8 cellular contexts compared by ENCODE assay signal in the genomic region with DNA sequence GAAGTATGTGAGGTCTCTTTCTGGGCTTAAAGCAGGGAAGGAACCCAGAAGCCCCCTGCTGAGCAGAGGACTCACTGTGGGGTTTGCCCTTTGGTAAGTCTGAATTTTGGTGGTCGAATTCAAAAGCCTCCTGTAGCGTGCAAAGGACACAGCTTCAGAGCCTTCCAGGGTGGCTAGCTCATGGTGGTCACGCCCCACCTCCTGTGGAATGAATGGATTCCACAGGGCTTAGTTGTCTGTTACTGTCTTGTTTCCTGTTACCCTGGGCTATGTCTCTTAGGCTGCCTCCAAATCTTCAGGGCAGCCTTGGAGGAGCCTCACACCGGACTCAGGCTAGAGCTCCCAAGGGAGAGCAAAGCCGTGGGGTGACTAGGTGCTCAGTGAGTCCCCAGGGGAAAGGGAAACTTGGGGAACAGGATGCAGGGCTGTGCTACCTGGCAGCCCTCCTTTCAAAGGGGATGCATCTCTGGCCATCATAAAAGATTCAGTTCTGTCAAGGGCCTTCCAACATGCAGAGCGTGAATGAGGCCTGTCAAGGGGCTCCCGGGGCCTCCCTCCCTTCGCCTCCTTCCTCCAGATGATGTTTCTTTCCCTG.
DNase-seq lines count a peak whose midpoint lies in the region; ATAC-seq and TF ChIP-seq lines count a peak whose summit lies in the region.

No MANE protein-coding gene starts in this region.

- POLR2A ChIA-PET in HCT116 (lab: Charles Lee) (interaction anchor here (0.8 kb wide), 1 partner anchor 275 kb away, joined by 3 read pairs; no protein-coding TSS in a partner anchor), SK-N-SH (lab: Yijun Ruan, JAX) (no interaction called here)

- H3K79me2 ChIP-seq in HCT116 (ENCODE audit: insufficient read depth, low read length) (no peaks in the 10 kb centered on the region), SK-N-SH (ENCODE audit: insufficient read depth) (no peaks in the 10 kb centered on the region)

- H3K4me2 ChIP-seq in HCT116 (ENCODE audit: low read length), result peak overlapping the region; percentile 67
- H3K4me2 ChIP-seq in SK-N-SH, result peak overlapping the region; percentile 39

- H3K9me2 ChIP-seq in HCT116 (ENCODE audit: insufficient read depth), result no peaks in the 10 kb centered on the region
- H3K9me2 ChIP-seq in SK-N-SH, result no peaks in the 10 kb centered on the region

- H2AFZ ChIP-seq in HCT116 (ENCODE audit: low read depth, low read length, poor library complexity, severe bottlenecking), result peak overlapping the region; percentile 94
- H2AFZ ChIP-seq in SK-N-SH (ENCODE audit: low read depth), result no peak overlapping the region; the same call in 1 of the 2 replicates

- in situ Hi-C loops in gastrocnemius medialis (cut with MboI; ENCODE audit: low sequenced_read_pairs in 4 of 4), result loop anchor here (5.0 to 25.0 kb wide), 3 partner anchors 278 to 1847 kb away; no protein-coding TSS in a partner anchor

- H3K9me3 ChIP-seq in HCT116 (ENCODE audit: control insufficient read depth in 1 of 2, insufficient read depth in 1 of 2, low read depth in 1 of 2, low read length in 2 of 2) (no peaks in the 10 kb centered on the region), SK-N-SH (no peaks in the 10 kb centered on the region), gastrocnemius medialis (no peaks in the 10 kb centered on the region)

- ATAC-seq in HCT116, result peak; percentile 49
- ATAC-seq in GM18861 (IDR thresholded peaks at IDR 0.05; ENCODE audit: unreplicated experiment), result no peak
- no peak for ATAC-seq in gastrocnemius medialis

- RAD21 ChIA-PET in HCT116 (lab: Charles Lee; ENCODE audit: low non-redundant PET in 1 of 2, low total read pairs in 2 of 2, uncharacterized antibody in 2 of 2, unreplicated experiment in 2 of 2), result interaction anchor here (0.7 to 1.5 kb wide), 6 partner anchors 9 to 276 kb away, joined by 3 to 9 read pairs (median 4); no protein-coding TSS in a partner anchor

- no peak for TF ChIP-seq POLR2A in HCT116 (IDR thresholded peaks at IDR 0.05; ENCODE audit: borderline replicate concordance, extremely low read depth, insufficient read depth, insufficient read length)
- TF ChIP-seq POLR2A in gastrocnemius medialis (IDR thresholded peaks at IDR 0.05), result no peak

- BruUV-seq in HCT116 (replicated peaks; lab: Mats Ljungman, UMichigan), result no TSS peak

- H3K4me1 ChIP-seq in HCT116 (ENCODE audit: control insufficient read depth in 1 of 2, insufficient read depth in 2 of 2, low read length in 2 of 2) (peaks cover 0 to 20% of the 10 kb centered on the region in 2 experiments; a peak in 2 of 4 replicates), SK-N-SH (ENCODE audit: control insufficient read depth in 1 of 2, insufficient read depth in 2 of 2, low read depth in 1 of 2, low read length in 1 of 2) (peaks cover 10 to 25% of the 10 kb centered on the region in 2 experiments; a peak in 3 of 4 replicates), gastrocnemius medialis (peaks cover 0 to 4% of the 10 kb centered on the region in 2 donors)

- TF ChIP-seq CTCF in HCT116 (IDR thresholded peaks at IDR 0.05 in 2 of 3, conservative IDR thresholded peaks at IDR 0.05 in 1 of 3; ENCODE audit: borderline replicate concordance in 1 of 3, insufficient read depth in 1 of 3, low read depth in 2 of 3, low read length in 2 of 3) (no peak), SK-N-SH (IDR thresholded peaks at IDR 0.05) (no peak), gastrocnemius medialis (IDR thresholded peaks at IDR 0.05 in 4 of 5, conservative IDR thresholded peaks at IDR 0.05 in 1 of 5) (no peak)

- H3K27ac ChIP-seq in HCT116 (ENCODE audit: low read depth, low read length) (no peak overlapping the region), SK-N-SH (ENCODE audit: low read depth in 2 of 2, low read length in 1 of 2) (peak overlapping the region in 1 of 2 experiments; percentile 18; a peak in 1 of 4 replicates), gastrocnemius medialis (no peak overlapping the region)

- no peak for TF ChIP-seq RAD21 in HCT116 (IDR thresholded peaks at IDR 0.05; ENCODE audit: low read depth)
- TF ChIP-seq RAD21 in SK-N-SH (IDR thresholded peaks at IDR 0.05; ENCODE audit: low read length), result no peak

- no peak for TF ChIP-seq EP300 in SK-N-SH (IDR thresholded peaks at IDR 0.05; ENCODE audit: borderline replicate concordance in 1 of 2, low read depth in 1 of 2, low read length in 1 of 2)

- H3K9ac ChIP-seq in HCT116 (ENCODE audit: low read length) (peak overlapping the region; percentile 45), SK-N-SH (no peak overlapping the region)

- H4K20me1 ChIP-seq in HCT116 (ENCODE audit: insufficient read depth) (no peaks in the 10 kb centered on the region), SK-N-SH (ENCODE audit: insufficient read depth) (no peaks in the 10 kb centered on the region)

- no peaks in the 10 kb centered on the region for H3K27me3 ChIP-seq in HCT116 (ENCODE audit: insufficient read depth, low read length)
- H3K27me3 ChIP-seq in SK-N-SH (ENCODE audit: insufficient read depth), result no peaks in the 10 kb centered on the region
- peaks cover 18 to 22% (median 22%) of the 10 kb centered on the region in 3 donors for H3K27me3 ChIP-seq in gastrocnemius medialis

- H3K4me3 ChIP-seq in HCT116 (replicated peaks in 1 of 2; ENCODE audit: low read depth in 1 of 2, low read length in 2 of 2) (peak overlapping the region; percentile 9 to 48; a peak in 3 of 4 replicates), SK-N-SH (ENCODE audit: low read depth in 2 of 2, low read length in 1 of 2) (no peak overlapping the region; a peak in 1 of 4 replicates), gastrocnemius medialis (peak overlapping the region in 1 of 4 donors; percentile 46)

- intact Hi-C loops in HCT116 (cut with micrococcal nuclease) (loop anchor here (1.0 kb wide), 2 partner anchors 176 to 203 kb away; no protein-coding TSS in a partner anchor), gastrocnemius medialis (cut with DNase I; ENCODE audit: low total_unique reads) (no loop called here)

- WGBS in SK-N-SH (ENCODE audit: low lambda C conversion rate), result 66% methylated on average over 8 of the region's 8 CpGs

- CTCF ChIA-PET in HCT116 (lab: Charles Lee) (interaction anchor here (0.6 to 7.6 kb wide), 16 partner anchors 9 to 280 kb away, joined by 3 to 268 read pairs (median 4); no protein-coding TSS in a partner anchor), SK-N-SH (lab: Yijun Ruan, JAX) (interaction anchor here (1.0 to 11.4 kb wide), 9 partner anchors 17 to 392 kb away, joined by 3 to 201 read pairs (median 8); a partner anchor contains a TSS)

- H3K36me3 ChIP-seq in HCT116 (ENCODE audit: control insufficient read depth in 1 of 2, insufficient read depth in 2 of 2, low read length in 2 of 2), result no peaks in the 10 kb centered on the region
- H3K36me3 ChIP-seq in SK-N-SH (replicated peaks in 1 of 2; ENCODE audit: control insufficient read depth in 1 of 2, insufficient read depth in 2 of 2, low read length in 1 of 2), result no peaks in the 10 kb centered on the region
- H3K36me3 ChIP-seq in gastrocnemius medialis, result no peaks in the 10 kb centered on the region

- peaks cover 7% of the 10 kb centered on the region for H3F3A ChIP-seq in SK-N-SH (replicated peaks; ENCODE audit: insufficient read depth)

- DNase-seq in Daoy (ENCODE audit: low read depth) (peak; percentile 75), HCT116 (ENCODE audit: low read depth, low spot score) (no peak), SK-N-SH (no peak), hepatic stellate cell (ENCODE audit: low spot score) (peak; percentile 95), NCI-H446 (lab: John Stamatoyannopoulos, UW) (no peak), gastrocnemius medialis (no peak), NCI-H510A (lab: John Stamatoyannopoulos, UW) (no peak)

TF ChIP-seq in HCT116, 20 proteins besides CTCF, POLR2A, EP300 and RAD21:
- no peak for TF ChIP-seq ZFX (IDR thresholded peaks at IDR 0.05)
- TF ChIP-seq EGR1 (IDR thresholded peaks at IDR 0.05; ENCODE audit: low read depth), result no peak
- no peak for TF ChIP-seq SP1 (IDR thresholded peaks at IDR 0.05; ENCODE audit: low read depth)
- no peak for TF ChIP-seq TCF7L2 (IDR thresholded peaks at IDR 0.05; ENCODE audit: borderline replicate concordance, extremely low read depth, insufficient read depth, insufficient read length)
- no peak for TF ChIP-seq FOSL1 (IDR thresholded peaks at IDR 0.05; ENCODE audit: low read depth)
- TF ChIP-seq JUND (IDR thresholded peaks at IDR 0.05), result no peak
TF ChIP-seq in HCT116: peak in this region for 0.

TF ChIP-seq in SK-N-SH, 30 proteins besides CTCF, POLR2A, EP300 and RAD21:
- TF ChIP-seq FOXJ3 (CRISPR knock-in tag; IDR thresholded peaks at IDR 0.05) (no peak), TCF12 (IDR thresholded peaks at IDR 0.05) (peak; percentile 18; the same call in 1 of the 2 replicates)

Comparison
In these comparisons a context has a peak if more than half of its experiments do, and no peak if none do; other contexts are left out.
1. DNase-seq: peak in Daoy (single experiment) and hepatic stellate cell (single experiment); none in HCT116 (single experiment), SK-N-SH (single experiment), NCI-H446 (0 of 2), gastrocnemius medialis (0 of 2) and NCI-H510A (single experiment).
2. H3K4me3 ChIP-seq: peak in HCT116 (2 of 2); none in SK-N-SH (0 of 2).